15 cellular contexts compared by ENCODE assay signal in genomic region chr22:17931400-17931825, GRCh38.
A peak's percentile ranks its signal among the peaks of the same experiment; 100 is the strongest.
DNase-seq lines count a peak whose midpoint lies in the region; ATAC-seq, FAIRE-seq and TF ChIP-seq lines count a peak whose summit lies in the region.
"Had no signal": no experiment of that assay in that cellular context is flagged by ENCODE, and none has a peak within 500 bp of the region (broad histone marks: within the 10 kb centered on the region; RNA-seq: fewer than 3 reads in every experiment).

No MANE protein-coding gene starts in this region.

- H4K8ac ChIP-seq in IMR-90 (ENCODE audit: low read depth in 2 of 2, low read length in 2 of 2), result no peak overlapping the region

- no peak overlapping the region for H3K27ac Mint-ChIP-seq in activated B cell treated with CpG ODN at 0.5 μM for 24 hours
- H3K27ac Mint-ChIP-seq: CD4-positive, alpha-beta memory T cell had no signal

- FAIRE-seq in HTR-8/SVneo (lab: Jason Lieb, UNC), result no peak

- H3K27ac ChIP-seq in IMR-90 (ENCODE audit: insufficient read depth, low read length) (no peak overlapping the region), right cardiac atrium (ENCODE audit: low read length) (peak overlapping the region; percentile 70), skeletal muscle tissue (ENCODE audit: low read depth, low read length) (peak overlapping the region; percentile 50)
- H3K27ac ChIP-seq: HL-60, testis had no signal

- no peak for DNase-seq in IMR-90
- no peak for DNase-seq in activated B cell treated with CpG ODN at 0.5 μM for 24 hours
- DNase-seq in right cardiac atrium, result peak; percentile 62 to 82 (median 80)
- no peak for DNase-seq in HTR-8/SVneo (ENCODE audit: insufficient read length, low spot score)
- no peak for DNase-seq in HT-29 (ENCODE audit: low spot score)
- DNase-seq in stimulated activated CD4-positive, alpha-beta T cell treated with anti-CD3 and anti-CD28 coated beads, Interleukin-4, amount 100 ng/mL, for 4 hours, result no peak
- DNase-seq in NCI-H345 treated with DMSO at 0.1 percent for 48 hours (lab: John Stamatoyannopoulos, UW; ENCODE audit: unreplicated experiment), result no peak
- DNase-seq: activated naive CD4-positive, alpha-beta T cell treated with Interleukin-2 at 50 U/mL for 16 hours; CD4-positive, alpha-beta memory T cell; erythroblast; NCI-H226; testis had no signal

- no peak for TF ChIP-seq RAD21 in IMR-90 (IDR thresholded peaks at IDR 0.05; ENCODE audit: low read length)

- 100% methylated on average over 1 of the region's 3 CpGs; no CpG with 5 or more reads in 1 of the 2 experiments for whole genome bisulfite sequencing in IMR-90 (ENCODE audit: extremely low coverage in 2 of 2, insufficient read length in 1 of 2), 2 experiments
- WGBS in right cardiac atrium, result 64% methylated on average over 3 of the region's 3 CpGs

- no peaks in the 10 kb centered on the region for H3K27me3 Mint-ChIP-seq in activated B cell treated with CpG ODN at 0.5 μM for 24 hours
- H3K27me3 Mint-ChIP-seq: CD4-positive, alpha-beta memory T cell; central memory CD8-positive, alpha-beta T cell had no signal

- H3K27me3 ChIP-seq in IMR-90 (ENCODE audit: control insufficient read depth, insufficient read depth, low read length), result no peaks in the 10 kb centered on the region
- no peaks in the 10 kb centered on the region for H3K27me3 ChIP-seq in right cardiac atrium (ENCODE audit: control insufficient read depth, insufficient read depth)
- H3K27me3 ChIP-seq in skeletal muscle tissue (ENCODE audit: control insufficient read depth in 3 of 3, insufficient read depth in 3 of 3, low read length in 3 of 3), result no peaks in the 10 kb centered on the region
- H3K27me3 ChIP-seq: testis had no signal

- H3K14ac ChIP-seq in IMR-90 (replicated peaks; ENCODE audit: low read depth, low read length), result 0 out of 2 replicates have a peak overlapping the region, but pooled peaks have one; percentile 58

- H3K9me1 ChIP-seq in IMR-90 (ENCODE audit: insufficient read depth, low read length), result peaks cover 14% of the 10 kb centered on the region

- peaks cover 27% of the 10 kb centered on the region for H4K20me1 ChIP-seq in IMR-90 (ENCODE audit: insufficient read depth, low read length)

- no peak overlapping the region for H2BK15ac ChIP-seq in IMR-90 (ENCODE audit: low read depth, low read length)

- no peak for TF ChIP-seq POLR2A in IMR-90 (IDR thresholded peaks at IDR 0.05; ENCODE audit: low read depth, low read length)

- POLR2A ChIA-PET in IMR-90 (lab: Charles Lee; ENCODE audit: unreplicated experiment), result no interaction called here
- POLR2A ChIA-PET in activated B cell treated with CpG ODN at 0.5 μM for 24 hours (lab: Charles Lee), result interaction anchor here (1.2 to 1.3 kb wide), 2 partner anchors 13 to 79 kb away, joined by 5 to 6 read pairs; no protein-coding TSS in a partner anchor

- ATAC-seq in IMR-90 (ENCODE audit: low read depth) (peak; percentile 51; the same call in 1 of the 2 replicates), activated B cell treated with CpG ODN at 0.5 μM for 24 hours (ENCODE audit: low read depth) (peak; percentile 64), right cardiac atrium (peak; percentile 91 to 94)

- H3K36me3 ChIP-seq in IMR-90 (ENCODE audit: control insufficient read depth, insufficient read depth, low read length), result no peaks in the 10 kb centered on the region
- H3K36me3 ChIP-seq in skeletal muscle tissue (ENCODE audit: control insufficient read depth in 3 of 3, insufficient read depth in 3 of 3, low read length in 3 of 3), result no peaks in the 10 kb centered on the region

- CTCF ChIA-PET in IMR-90 (lab: Yijun Ruan, JAX) (interaction anchor here (0.6 kb wide), 1 partner anchor 56 kb away, joined by 3 read pairs; no protein-coding TSS in a partner anchor), activated B cell treated with CpG ODN at 0.5 μM for 24 hours (lab: Charles Lee) (no interaction called here)

- no peak overlapping the region for H3K56ac ChIP-seq in IMR-90 (ENCODE audit: extremely low read depth, insufficient read depth, low read length)

- no TSS peak for BruUV-seq in IMR-90 (replicated peaks; lab: Mats Ljungman, UMichigan)

- H3K79me1 ChIP-seq in IMR-90 (ENCODE audit: low read depth in 1 of 2, low read length in 2 of 2), result peaks cover 27 to 42% of the 10 kb centered on the region in 2 experiments

- H4K91ac ChIP-seq in IMR-90 (ENCODE audit: insufficient read depth, low read depth, low read length), result no peak overlapping the region

- H3K4me2 ChIP-seq in IMR-90 (ENCODE audit: low read depth, low read length), result no peak overlapping the region

- H3K4me1 ChIP-seq in IMR-90 (ENCODE audit: control insufficient read depth, insufficient read depth, low read length), result peaks cover 6% of the 10 kb centered on the region
- H3K4me1 ChIP-seq in right cardiac atrium (ENCODE audit: control insufficient read depth, insufficient read depth, low read length), result peaks cover 11% of the 10 kb centered on the region
- peaks cover 17 to 36% (median 24%) of the 10 kb centered on the region in 3 donors for H3K4me1 ChIP-seq in skeletal muscle tissue (ENCODE audit: control insufficient read depth in 3 of 3, insufficient read depth in 3 of 3, low read length in 3 of 3)
- H3K4me1 ChIP-seq: testis had no signal

- H3K4ac ChIP-seq in IMR-90 (ENCODE audit: low read depth, low read length), result no peak overlapping the region

- no peak overlapping the region for H2AK5ac ChIP-seq in IMR-90 (ENCODE audit: low read depth, low read length)

- intact Hi-C loops in IMR-90 (cut with micrococcal nuclease), result no loop called here
- intact Hi-C loops in activated B cell treated with CpG ODN at 0.5 μM for 24 hours (cut with micrococcal nuclease), result no loop called here
- intact Hi-C loops in right cardiac atrium (cut with DNase I), result no loop called here

- H2BK120ac ChIP-seq in IMR-90 (ENCODE audit: low read depth, low read length), result no peak overlapping the region

- H3K23ac ChIP-seq in IMR-90 (ENCODE audit: low read depth, low read length), result no peak overlapping the region

- no peak overlapping the region for H2BK5ac ChIP-seq in IMR-90 (ENCODE audit: low read depth, low read length, poor library complexity, severe bottlenecking)

- H3K4me3 Mint-ChIP-seq in activated B cell treated with CpG ODN at 0.5 μM for 24 hours, result no peak overlapping the region
- H3K4me3 Mint-ChIP-seq: CD4-positive, alpha-beta memory T cell; central memory CD8-positive, alpha-beta T cell had no signal

- H3K36me3 Mint-ChIP-seq in activated B cell treated with CpG ODN at 0.5 μM for 24 hours (ENCODE audit: low read depth), result peaks cover 8% of the 10 kb centered on the region

- H2AK9ac ChIP-seq in IMR-90 (replicated peaks; ENCODE audit: low read depth, low read length, poor library complexity), result no peak overlapping the region

- dilution Hi-C loops in IMR-90 (cut with HindIII; ENCODE audit: low sequenced_read_pairs, unreplicated experiment), result no loop called here

- H3K9me3 ChIP-seq in IMR-90 (ENCODE audit: control insufficient read depth, insufficient read depth, low read length) (no peaks in the 10 kb centered on the region), right cardiac atrium (ENCODE audit: control insufficient read depth, low read length) (no peaks in the 10 kb centered on the region), skeletal muscle tissue (ENCODE audit: control insufficient read depth in 3 of 3, low read length in 3 of 3) (no peaks in the 10 kb centered on the region)
- H3K9me3 ChIP-seq: testis had no signal

- peaks cover 90% of the 10 kb centered on the region for H3K4me1 Mint-ChIP-seq in activated B cell treated with CpG ODN at 0.5 μM for 24 hours

- H3K9me3 Mint-ChIP-seq in activated B cell treated with CpG ODN at 0.5 μM for 24 hours, result no peaks in the 10 kb centered on the region
- H3K9me3 Mint-ChIP-seq: CD4-positive, alpha-beta memory T cell; central memory CD8-positive, alpha-beta T cell had no signal

- TF ChIP-seq CTCF in IMR-90 (conservative IDR thresholded peaks at IDR 0.05; ENCODE audit: low read depth, low read length) (no peak), activated B cell treated with CpG ODN at 0.5 μM for 24 hours (IDR thresholded peaks at IDR 0.05) (no peak)

- H3K9ac ChIP-seq in IMR-90 (ENCODE audit: low read depth, low read length), result no peak overlapping the region
- peak overlapping the region in 2 of 3 donors; percentile 18 to 40 for H3K9ac ChIP-seq in skeletal muscle tissue (ENCODE audit: low read depth in 1 of 3, low read length in 3 of 3)

- no peak overlapping the region for H4K5ac ChIP-seq in IMR-90 (ENCODE audit: low read depth, low read length)

- no peak overlapping the region for H3K18ac ChIP-seq in IMR-90 (ENCODE audit: low read depth, low read length)

- no peak overlapping the region for H2AFZ ChIP-seq in IMR-90 (replicated peaks; ENCODE audit: low read length, poor library complexity)

- H3K4me3 ChIP-seq in IMR-90 (ENCODE audit: insufficient read depth, low read depth, low read length), result no peak overlapping the region
- H3K4me3 ChIP-seq in right cardiac atrium (ENCODE audit: low read length), result no peak overlapping the region
- H3K4me3 ChIP-seq in skeletal muscle tissue (ENCODE audit: low read length in 3 of 3), result peak overlapping the region in 2 of 3 donors; percentile 14 to 18
- H3K4me3 ChIP-seq: testis had no signal

- H2BK20ac ChIP-seq in IMR-90 (ENCODE audit: low read depth, low read length), result no peak overlapping the region

- in situ Hi-C loops in IMR-90 (cut with MboI; ENCODE audit: low sequenced_read_pairs), result no loop called here

TF ChIP-seq in IMR-90, 13 proteins besides CTCF, POLR2A, EP300 and RAD21 (continues in another document):
- TF ChIP-seq ELK1 (IDR thresholded peaks at IDR 0.05; ENCODE audit: borderline replicate concordance, low read depth, low read length), result no peak
- no peak for TF ChIP-seq MXI1 (IDR thresholded peaks at IDR 0.05; ENCODE audit: borderline replicate concordance, low read depth, low read length)
- TF ChIP-seq FOS (IDR thresholded peaks at IDR 0.05; ENCODE audit: low read depth, low read length), result no peak
- no peak for TF ChIP-seq BHLHE40 (IDR thresholded peaks at IDR 0.05; ENCODE audit: low read depth, low read length)
- TF ChIP-seq RCOR1 (IDR thresholded peaks at IDR 0.05; ENCODE audit: insufficient replicate concordance, low read length), result no peak
- TF ChIP-seq CEBPB (IDR thresholded peaks at IDR 0.05; ENCODE audit: low read depth, low read length), result no peak
- TF ChIP-seq SMC3 (IDR thresholded peaks at IDR 0.05; ENCODE audit: low read depth, low read length), result no peak
- no peak for TF ChIP-seq RFX5 (IDR thresholded peaks at IDR 0.05; ENCODE audit: low read depth, low read length)

Comparison
In these comparisons a context has a peak if more than half of its experiments do, and no peak if none do; other contexts are left out.
1. DNase-seq: peak in right cardiac atrium (3 of 3); none in IMR-90 (single experiment), activated B cell treated with CpG ODN at 0.5 μM for 24 hours (single experiment), HTR-8/SVneo (single experiment), HT-29 (single experiment), stimulated activated CD4-positive, alpha-beta T cell treated with anti-CD3 and anti-CD28 coated beads, Interleukin-4, amount 100 ng/mL, for 4 hours (0 of 2) and NCI-H345 treated with DMSO at 0.1 percent for 48 hours (single experiment).
2. H3K4me3 ChIP-seq: peak in skeletal muscle tissue (2 of 3); none in IMR-90 (single experiment) and right cardiac atrium (single experiment).
3. Peak in every context shown above with its lines, with median percentiles within 50 percentile points of each other: ATAC-seq.